ENCODE assay signal across 1 cellular context in the genomic region with DNA sequence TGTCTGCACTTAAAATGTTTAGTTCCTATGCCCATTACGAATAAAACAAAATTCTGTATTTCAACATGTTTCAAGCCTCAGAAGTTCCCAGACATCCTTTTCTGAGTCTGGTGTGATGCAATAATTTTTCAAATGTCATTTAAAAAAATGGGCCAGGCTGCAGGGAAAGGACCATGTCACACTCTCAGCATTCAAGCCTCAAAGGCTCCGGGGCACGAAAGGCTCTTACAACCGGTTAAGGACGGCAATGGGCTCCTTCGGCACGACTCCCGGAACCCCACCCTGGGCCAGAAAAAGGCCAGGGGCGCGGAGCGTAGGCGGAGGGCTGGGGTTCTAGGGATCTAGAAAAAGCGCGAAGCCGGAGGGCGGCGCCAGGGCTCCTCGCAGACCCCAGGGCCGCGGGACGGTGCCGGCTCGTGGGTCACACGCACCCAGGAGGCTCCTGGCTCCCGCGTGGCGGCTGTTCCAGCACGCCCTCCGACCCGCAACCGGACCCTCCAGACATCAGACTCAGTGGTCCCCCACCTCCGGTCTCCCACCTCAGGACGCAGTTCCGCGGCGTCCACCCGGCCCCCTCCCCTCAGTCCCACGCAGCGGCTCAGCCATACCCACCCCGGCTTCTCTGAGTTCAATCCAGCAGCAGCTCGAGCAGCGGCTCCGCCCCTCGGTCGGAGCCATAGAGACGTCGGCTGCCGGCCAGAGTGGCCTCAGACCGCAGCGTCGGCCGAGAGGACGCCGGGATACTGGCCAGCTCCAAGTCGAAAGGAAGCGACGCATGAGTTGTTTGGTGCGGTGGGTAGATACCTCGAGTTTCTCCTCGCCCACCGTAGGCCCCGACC.
TF ChIP-seq lines count a peak whose summit lies in the region.

TSS of gene TMEM267 (minus strand) at position 656 of the 839 bp plus-strand sequence. CDS start 29,896 bp downstream, outside the sequence.

TF ChIP-seq in HepG2, 621 proteins besides CTCF, POLR2A, EP300 and RAD21 (continued from another document and continues in another):
- TF ChIP-seq SRSF1 (optimal IDR thresholded peaks at IDR 0.05; ENCODE audit: low read depth, low read length), result peak; percentile 84
- TF ChIP-seq SMARCE1 (IDR thresholded peaks at IDR 0.05; ENCODE audit: borderline replicate concordance), result no peak
- TF ChIP-seq MXD4 (CRISPR knock-in tag; IDR thresholded peaks at IDR 0.05), result peak; percentile 55; the same call in 1 of the 2 replicates
- TF ChIP-seq GFI1 (CRISPR knock-in tag; IDR thresholded peaks at IDR 0.05; ENCODE audit: borderline replicate concordance), result no peak
- TF ChIP-seq TOPORS (CRISPR knock-in tag; IDR thresholded peaks at IDR 0.05), result no peak
- TF ChIP-seq CREM (IDR thresholded peaks at IDR 0.05), result peak; percentile 78
- no peak for TF ChIP-seq CREM (CRISPR knock-in tag; IDR thresholded peaks at IDR 0.05)
- peak; percentile 96 for TF ChIP-seq RBM39 (IDR thresholded peaks at IDR 0.05; ENCODE audit: low read depth, low read length, poor library complexity, severe bottlenecking)
- no peak for TF ChIP-seq ZNF644 (CRISPR knock-in tag; IDR thresholded peaks at IDR 0.05; ENCODE audit: low read depth)
- TF ChIP-seq ZNF251 (CRISPR knock-in tag; IDR thresholded peaks at IDR 0.05), result no peak
- no peak for TF ChIP-seq FOXA1 (IDR thresholded peaks at IDR 0.05)
- TF ChIP-seq FOXA1 (CRISPR knock-in tag; IDR thresholded peaks at IDR 0.05), result no peak
- TF ChIP-seq, protein P1, sequence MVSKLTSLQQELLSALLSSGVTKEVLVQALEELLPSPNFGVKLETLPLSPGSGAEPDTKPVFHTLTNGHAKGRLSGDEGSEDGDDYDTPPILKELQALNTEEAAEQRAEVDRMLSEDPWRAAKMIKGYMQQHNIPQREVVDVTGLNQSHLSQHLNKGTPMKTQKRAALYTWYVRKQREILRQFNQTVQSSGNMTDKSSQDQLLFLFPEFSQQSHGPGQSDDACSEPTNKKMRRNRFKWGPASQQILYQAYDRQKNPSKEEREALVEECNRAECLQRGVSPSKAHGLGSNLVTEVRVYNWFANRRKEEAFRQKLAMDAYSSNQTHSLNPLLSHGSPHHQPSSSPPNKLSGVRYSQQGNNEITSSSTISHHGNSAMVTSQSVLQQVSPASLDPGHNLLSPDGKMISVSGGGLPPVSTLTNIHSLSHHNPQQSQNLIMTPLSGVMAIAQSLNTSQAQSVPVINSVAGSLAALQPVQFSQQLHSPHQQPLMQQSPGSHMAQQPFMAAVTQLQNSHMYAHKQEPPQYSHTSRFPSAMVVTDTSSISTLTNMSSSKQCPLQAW (CRISPR knock-in tag; IDR thresholded peaks at IDR 0.05), result no peak; the same call in none of the 2 replicates
- TF ChIP-seq ZSCAN29 (CRISPR knock-in tag; conservative IDR thresholded peaks at IDR 0.05), result 0 out of 2 replicates have a peak, but pooled peaks have one; percentile 32
- TF ChIP-seq MYPOP (CRISPR knock-in tag; IDR thresholded peaks at IDR 0.05), result peak; percentile 25; the same call in 1 of the 2 replicates
- TF ChIP-seq SAFB2 (CRISPR knock-in tag; IDR thresholded peaks at IDR 0.05; ENCODE audit: borderline replicate concordance, low read depth), result 0 out of 2 replicates have a peak, but pooled peaks have one; percentile 37
- TF ChIP-seq ZNF335 (CRISPR knock-in tag; IDR thresholded peaks at IDR 0.05), result 0 out of 2 replicates have a peak, but pooled peaks have one; percentile 36
- TF ChIP-seq ZNF431 (CRISPR knock-in tag; IDR thresholded peaks at IDR 0.05; ENCODE audit: borderline replicate concordance, low read depth), result no peak; the same call in 1 of the 2 replicates
- no peak for TF ChIP-seq ZNF510 (CRISPR knock-in tag; IDR thresholded peaks at IDR 0.05; ENCODE audit: low read depth)
- TF ChIP-seq ZMYM4 (CRISPR knock-in tag; IDR thresholded peaks at IDR 0.05), result peak; percentile 69; the same call in 1 of the 2 replicates
- no peak for TF ChIP-seq PRPF4 (IDR thresholded peaks at IDR 0.05; ENCODE audit: low read depth, low read length, poor library complexity, severe bottlenecking)
- peak; percentile 93 for TF ChIP-seq POLR2AphosphoS5 (IDR thresholded peaks at IDR 0.05; ENCODE audit: low read depth, low read length)
- peak; percentile 95 for TF ChIP-seq PHF8 (CRISPR knock-in tag; IDR thresholded peaks at IDR 0.05)
- peak; percentile 84; the same call in 1 of the 2 replicates for TF ChIP-seq ZNF766 (CRISPR knock-in tag; IDR thresholded peaks at IDR 0.05; ENCODE audit: borderline replicate concordance)
- TF ChIP-seq ZNF451 (CRISPR knock-in tag; IDR thresholded peaks at IDR 0.05), result no peak
- no peak for TF ChIP-seq ATF7-NPFF (CRISPR knock-in tag; IDR thresholded peaks at IDR 0.05; ENCODE audit: low read depth)
- TF ChIP-seq SATB2 (CRISPR knock-in tag; IDR thresholded peaks at IDR 0.05), result no peak
- TF ChIP-seq ZNF281 (CRISPR knock-in tag; IDR thresholded peaks at IDR 0.05; ENCODE audit: borderline replicate concordance), result no peak
- no peak for TF ChIP-seq TCF7L2 (IDR thresholded peaks at IDR 0.05; ENCODE audit: low read depth, low read length)
- TF ChIP-seq, protein P2, sequence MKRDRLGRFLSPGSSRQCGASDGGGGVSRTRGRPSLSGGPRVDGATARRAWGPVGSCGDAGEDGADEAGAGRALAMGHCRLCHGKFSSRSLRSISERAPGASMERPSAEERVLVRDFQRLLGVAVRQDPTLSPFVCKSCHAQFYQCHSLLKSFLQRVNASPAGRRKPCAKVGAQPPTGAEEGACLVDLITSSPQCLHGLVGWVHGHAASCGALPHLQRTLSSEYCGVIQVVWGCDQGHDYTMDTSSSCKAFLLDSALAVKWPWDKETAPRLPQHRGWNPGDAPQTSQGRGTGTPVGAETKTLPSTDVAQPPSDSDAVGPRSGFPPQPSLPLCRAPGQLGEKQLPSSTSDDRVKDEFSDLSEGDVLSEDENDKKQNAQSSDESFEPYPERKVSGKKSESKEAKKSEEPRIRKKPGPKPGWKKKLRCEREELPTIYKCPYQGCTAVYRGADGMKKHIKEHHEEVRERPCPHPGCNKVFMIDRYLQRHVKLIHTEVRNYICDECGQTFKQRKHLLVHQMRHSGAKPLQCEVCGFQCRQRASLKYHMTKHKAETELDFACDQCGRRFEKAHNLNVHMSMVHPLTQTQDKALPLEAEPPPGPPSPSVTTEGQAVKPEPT (CRISPR knock-in tag; IDR thresholded peaks at IDR 0.05; ENCODE audit: low read depth), result no peak; the same call in 1 of the 2 replicates
- TF ChIP-seq, protein P3, sequence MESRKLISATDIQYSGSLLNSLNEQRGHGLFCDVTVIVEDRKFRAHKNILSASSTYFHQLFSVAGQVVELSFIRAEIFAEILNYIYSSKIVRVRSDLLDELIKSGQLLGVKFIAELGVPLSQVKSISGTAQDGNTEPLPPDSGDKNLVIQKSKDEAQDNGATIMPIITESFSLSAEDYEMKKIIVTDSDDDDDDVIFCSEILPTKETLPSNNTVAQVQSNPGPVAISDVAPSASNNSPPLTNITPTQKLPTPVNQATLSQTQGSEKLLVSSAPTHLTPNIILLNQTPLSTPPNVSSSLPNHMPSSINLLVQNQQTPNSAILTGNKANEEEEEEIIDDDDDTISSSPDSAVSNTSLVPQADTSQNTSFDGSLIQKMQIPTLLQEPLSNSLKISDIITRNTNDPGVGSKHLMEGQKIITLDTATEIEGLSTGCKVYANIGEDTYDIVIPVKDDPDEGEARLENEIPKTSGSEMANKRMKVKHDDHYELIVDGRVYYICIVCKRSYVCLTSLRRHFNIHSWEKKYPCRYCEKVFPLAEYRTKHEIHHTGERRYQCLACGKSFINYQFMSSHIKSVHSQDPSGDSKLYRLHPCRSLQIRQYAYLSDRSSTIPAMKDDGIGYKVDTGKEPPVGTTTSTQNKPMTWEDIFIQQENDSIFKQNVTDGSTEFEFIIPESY (CRISPR knock-in tag; IDR thresholded peaks at IDR 0.05), result no peak
- no peak for TF ChIP-seq CBX1 (IDR thresholded peaks at IDR 0.05; ENCODE audit: low read depth)
- TF ChIP-seq SUZ12 (IDR thresholded peaks at IDR 0.05; ENCODE audit: low read depth, low read length), result no peak
- TF ChIP-seq, protein P4, sequence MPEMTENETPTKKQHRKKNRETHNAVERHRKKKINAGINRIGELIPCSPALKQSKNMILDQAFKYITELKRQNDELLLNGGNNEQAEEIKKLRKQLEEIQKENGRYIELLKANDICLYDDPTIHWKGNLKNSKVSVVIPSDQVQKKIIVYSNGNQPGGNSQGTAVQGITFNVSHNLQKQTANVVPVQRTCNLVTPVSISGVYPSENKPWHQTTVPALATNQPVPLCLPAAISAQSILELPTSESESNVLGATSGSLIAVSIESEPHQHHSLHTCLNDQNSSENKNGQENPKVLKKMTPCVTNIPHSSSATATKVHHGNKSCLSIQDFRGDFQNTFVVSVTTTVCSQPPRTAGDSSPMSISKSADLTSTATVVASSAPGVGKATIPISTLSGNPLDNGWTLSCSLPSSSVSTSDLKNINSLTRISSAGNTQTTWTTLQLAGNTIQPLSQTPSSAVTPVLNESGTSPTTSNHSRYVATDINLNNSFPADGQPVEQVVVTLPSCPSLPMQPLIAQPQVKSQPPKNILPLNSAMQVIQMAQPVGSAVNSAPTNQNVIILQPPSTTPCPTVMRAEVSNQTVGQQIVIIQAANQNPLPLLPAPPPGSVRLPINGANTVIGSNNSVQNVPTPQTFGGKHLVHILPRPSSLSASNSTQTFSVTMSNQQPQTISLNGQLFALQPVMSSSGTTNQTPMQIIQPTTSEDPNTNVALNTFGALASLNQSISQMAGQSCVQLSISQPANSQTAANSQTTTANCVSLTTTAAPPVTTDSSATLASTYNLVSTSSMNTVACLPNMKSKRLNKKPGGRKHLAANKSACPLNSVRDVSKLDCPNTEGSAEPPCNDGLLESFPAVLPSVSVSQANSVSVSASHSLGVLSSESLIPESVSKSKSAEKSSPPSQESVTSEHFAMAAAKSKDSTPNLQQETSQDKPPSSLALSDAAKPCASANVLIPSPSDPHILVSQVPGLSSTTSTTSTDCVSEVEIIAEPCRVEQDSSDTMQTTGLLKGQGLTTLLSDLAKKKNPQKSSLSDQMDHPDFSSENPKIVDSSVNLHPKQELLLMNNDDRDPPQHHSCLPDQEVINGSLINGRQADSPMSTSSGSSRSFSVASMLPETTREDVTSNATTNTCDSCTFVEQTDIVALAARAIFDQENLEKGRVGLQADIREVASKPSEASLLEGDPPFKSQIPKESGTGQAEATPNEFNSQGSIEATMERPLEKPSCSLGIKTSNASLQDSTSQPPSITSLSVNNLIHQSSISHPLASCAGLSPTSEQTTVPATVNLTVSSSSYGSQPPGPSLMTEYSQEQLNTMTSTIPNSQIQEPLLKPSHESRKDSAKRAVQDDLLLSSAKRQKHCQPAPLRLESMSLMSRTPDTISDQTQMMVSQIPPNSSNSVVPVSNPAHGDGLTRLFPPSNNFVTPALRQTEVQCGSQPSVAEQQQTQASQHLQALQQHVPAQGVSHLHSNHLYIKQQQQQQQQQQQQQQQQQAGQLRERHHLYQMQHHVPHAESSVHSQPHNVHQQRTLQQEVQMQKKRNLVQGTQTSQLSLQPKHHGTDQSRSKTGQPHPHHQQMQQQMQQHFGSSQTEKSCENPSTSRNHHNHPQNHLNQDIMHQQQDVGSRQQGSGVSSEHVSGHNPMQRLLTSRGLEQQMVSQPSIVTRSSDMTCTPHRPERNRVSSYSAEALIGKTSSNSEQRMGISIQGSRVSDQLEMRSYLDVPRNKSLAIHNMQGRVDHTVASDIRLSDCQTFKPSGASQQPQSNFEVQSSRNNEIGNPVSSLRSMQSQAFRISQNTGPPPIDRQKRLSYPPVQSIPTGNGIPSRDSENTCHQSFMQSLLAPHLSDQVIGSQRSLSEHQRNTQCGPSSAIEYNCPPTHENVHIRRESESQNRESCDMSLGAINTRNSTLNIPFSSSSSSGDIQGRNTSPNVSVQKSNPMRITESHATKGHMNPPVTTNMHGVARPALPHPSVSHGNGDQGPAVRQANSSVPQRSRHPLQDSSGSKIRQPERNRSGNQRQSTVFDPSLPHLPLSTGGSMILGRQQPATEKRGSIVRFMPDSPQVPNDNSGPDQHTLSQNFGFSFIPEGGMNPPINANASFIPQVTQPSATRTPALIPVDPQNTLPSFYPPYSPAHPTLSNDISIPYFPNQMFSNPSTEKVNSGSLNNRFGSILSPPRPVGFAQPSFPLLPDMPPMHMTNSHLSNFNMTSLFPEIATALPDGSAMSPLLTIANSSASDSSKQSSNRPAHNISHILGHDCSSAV (CRISPR knock-in tag; IDR thresholded peaks at IDR 0.05; ENCODE audit: borderline replicate concordance), result no peak
- TF ChIP-seq SP1 (IDR thresholded peaks at IDR 0.05), result no peak
- TF ChIP-seq SP1 (CRISPR knock-in tag; IDR thresholded peaks at IDR 0.05), result no peak; the same call in 1 of the 2 replicates
- no peak for TF ChIP-seq CHD2 (IDR thresholded peaks at IDR 0.05; ENCODE audit: low read depth, low read length)
- no peak for TF ChIP-seq SMARCC2 (IDR thresholded peaks at IDR 0.05)
